ENCODE assay signal across 14 cellular contexts in genomic region chr2:67213677-67214402, GRCh38.
"Had no signal": no experiment of that assay in that cellular context is flagged by ENCODE, and none has a peak within 500 bp of the region (broad histone marks: within the 10 kb centered on the region; RNA-seq: fewer than 3 reads in every experiment).

No MANE protein-coding gene starts in this region.

- DNase-seq: activated CD4-positive, alpha-beta memory T cell treated with anti-CD3 and anti-CD28 coated beads, Interleukin-2, amount 10 ng/mL, durations not matched to agents 7 days and 5 days; activated CD4-positive, alpha-beta T cell treated with anti-CD3 and anti-CD28 coated beads for 36 hours; activated naive CD8-positive, alpha-beta T cell treated with anti-CD3 and anti-CD28 coated beads, Interleukin-2, amount 10 ng/mL, durations not matched to agents 7 days and 5 days; activated T-cell treated with anti-CD3 and anti-CD28 coated beads, Interleukin-2, amount 50 U/mL, for 48 hours; anterior cingulate cortex; esophagus squamous epithelium; foreskin fibroblast; left cardiac atrium; spleen; stimulated activated CD4-positive, alpha-beta T cell treated with anti-CD3 and anti-CD28 coated beads, Interleukin-1b, Interleukin-23, amount 100 ng/mL, for 48 hours; T-helper 9 cell; WERI-Rb-1 had no signal

- H3K4me3 ChIP-seq: esophagus squamous epithelium, spleen, suprapubic skin had no signal

- H3K27ac ChIP-seq: spleen, suprapubic skin, WERI-Rb-1 had no signal

- H3K9me3 ChIP-seq: esophagus squamous epithelium, suprapubic skin had no signal

- H3K27me3 ChIP-seq: esophagus squamous epithelium, spleen had no signal

- ATAC-seq: activated CD4-positive, alpha-beta T cell treated with anti-CD3 and anti-CD28 coated beads for 36 hours; left cardiac atrium had no signal

- H3K4me1 ChIP-seq: spleen, suprapubic skin had no signal

- H3K36me3 ChIP-seq: esophagus squamous epithelium, spleen, suprapubic skin, WERI-Rb-1 had no signal

- FAIRE-seq: endometrium had no signal
